In the genomic region with DNA sequence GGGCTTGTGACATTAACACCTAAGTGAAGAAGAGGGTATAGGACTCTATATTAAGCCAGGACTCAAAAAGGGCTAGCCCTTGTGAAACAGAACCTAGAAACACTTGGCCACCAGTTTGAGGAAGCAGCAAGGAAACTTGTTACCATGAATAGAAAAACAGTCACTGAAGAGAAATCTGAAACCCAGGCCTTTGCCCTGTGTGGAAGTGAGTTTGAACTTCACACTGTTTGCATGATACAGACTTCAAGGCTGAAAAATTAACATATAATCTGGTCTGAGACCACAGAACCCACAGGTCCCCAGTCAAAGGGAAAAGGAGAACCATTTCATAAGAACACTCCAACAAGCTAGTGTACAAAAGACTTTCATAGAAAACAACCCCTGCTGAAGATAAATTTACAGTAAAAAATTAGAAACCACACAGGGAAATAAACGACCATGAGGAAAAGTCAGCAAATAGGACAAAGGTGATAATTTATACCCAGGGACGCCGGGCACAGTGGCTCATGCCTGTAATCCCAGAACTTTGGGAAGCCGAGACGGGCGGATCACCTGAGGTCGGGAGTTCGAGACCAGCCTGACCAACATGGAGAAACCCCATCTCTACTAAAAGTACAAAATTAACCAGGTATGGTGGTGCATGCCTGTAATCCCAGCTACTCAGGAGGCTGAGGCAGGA, we compare ENCODE assay signal across 1 cellular context.
TF ChIP-seq lines count a peak whose summit lies in the region.

No MANE protein-coding gene starts in this region.

TF ChIP-seq in HepG2, 621 proteins besides CTCF, POLR2A, EP300 and RAD21 (continued from another document):
- TF ChIP-seq, protein P1, sequence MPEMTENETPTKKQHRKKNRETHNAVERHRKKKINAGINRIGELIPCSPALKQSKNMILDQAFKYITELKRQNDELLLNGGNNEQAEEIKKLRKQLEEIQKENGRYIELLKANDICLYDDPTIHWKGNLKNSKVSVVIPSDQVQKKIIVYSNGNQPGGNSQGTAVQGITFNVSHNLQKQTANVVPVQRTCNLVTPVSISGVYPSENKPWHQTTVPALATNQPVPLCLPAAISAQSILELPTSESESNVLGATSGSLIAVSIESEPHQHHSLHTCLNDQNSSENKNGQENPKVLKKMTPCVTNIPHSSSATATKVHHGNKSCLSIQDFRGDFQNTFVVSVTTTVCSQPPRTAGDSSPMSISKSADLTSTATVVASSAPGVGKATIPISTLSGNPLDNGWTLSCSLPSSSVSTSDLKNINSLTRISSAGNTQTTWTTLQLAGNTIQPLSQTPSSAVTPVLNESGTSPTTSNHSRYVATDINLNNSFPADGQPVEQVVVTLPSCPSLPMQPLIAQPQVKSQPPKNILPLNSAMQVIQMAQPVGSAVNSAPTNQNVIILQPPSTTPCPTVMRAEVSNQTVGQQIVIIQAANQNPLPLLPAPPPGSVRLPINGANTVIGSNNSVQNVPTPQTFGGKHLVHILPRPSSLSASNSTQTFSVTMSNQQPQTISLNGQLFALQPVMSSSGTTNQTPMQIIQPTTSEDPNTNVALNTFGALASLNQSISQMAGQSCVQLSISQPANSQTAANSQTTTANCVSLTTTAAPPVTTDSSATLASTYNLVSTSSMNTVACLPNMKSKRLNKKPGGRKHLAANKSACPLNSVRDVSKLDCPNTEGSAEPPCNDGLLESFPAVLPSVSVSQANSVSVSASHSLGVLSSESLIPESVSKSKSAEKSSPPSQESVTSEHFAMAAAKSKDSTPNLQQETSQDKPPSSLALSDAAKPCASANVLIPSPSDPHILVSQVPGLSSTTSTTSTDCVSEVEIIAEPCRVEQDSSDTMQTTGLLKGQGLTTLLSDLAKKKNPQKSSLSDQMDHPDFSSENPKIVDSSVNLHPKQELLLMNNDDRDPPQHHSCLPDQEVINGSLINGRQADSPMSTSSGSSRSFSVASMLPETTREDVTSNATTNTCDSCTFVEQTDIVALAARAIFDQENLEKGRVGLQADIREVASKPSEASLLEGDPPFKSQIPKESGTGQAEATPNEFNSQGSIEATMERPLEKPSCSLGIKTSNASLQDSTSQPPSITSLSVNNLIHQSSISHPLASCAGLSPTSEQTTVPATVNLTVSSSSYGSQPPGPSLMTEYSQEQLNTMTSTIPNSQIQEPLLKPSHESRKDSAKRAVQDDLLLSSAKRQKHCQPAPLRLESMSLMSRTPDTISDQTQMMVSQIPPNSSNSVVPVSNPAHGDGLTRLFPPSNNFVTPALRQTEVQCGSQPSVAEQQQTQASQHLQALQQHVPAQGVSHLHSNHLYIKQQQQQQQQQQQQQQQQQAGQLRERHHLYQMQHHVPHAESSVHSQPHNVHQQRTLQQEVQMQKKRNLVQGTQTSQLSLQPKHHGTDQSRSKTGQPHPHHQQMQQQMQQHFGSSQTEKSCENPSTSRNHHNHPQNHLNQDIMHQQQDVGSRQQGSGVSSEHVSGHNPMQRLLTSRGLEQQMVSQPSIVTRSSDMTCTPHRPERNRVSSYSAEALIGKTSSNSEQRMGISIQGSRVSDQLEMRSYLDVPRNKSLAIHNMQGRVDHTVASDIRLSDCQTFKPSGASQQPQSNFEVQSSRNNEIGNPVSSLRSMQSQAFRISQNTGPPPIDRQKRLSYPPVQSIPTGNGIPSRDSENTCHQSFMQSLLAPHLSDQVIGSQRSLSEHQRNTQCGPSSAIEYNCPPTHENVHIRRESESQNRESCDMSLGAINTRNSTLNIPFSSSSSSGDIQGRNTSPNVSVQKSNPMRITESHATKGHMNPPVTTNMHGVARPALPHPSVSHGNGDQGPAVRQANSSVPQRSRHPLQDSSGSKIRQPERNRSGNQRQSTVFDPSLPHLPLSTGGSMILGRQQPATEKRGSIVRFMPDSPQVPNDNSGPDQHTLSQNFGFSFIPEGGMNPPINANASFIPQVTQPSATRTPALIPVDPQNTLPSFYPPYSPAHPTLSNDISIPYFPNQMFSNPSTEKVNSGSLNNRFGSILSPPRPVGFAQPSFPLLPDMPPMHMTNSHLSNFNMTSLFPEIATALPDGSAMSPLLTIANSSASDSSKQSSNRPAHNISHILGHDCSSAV (CRISPR knock-in tag; IDR thresholded peaks at IDR 0.05; ENCODE audit: borderline replicate concordance) = no peak
- no peak for TF ChIP-seq SCMH1 (CRISPR knock-in tag; IDR thresholded peaks at IDR 0.05; ENCODE audit: borderline replicate concordance)
- no peak for TF ChIP-seq PCBP1 (IDR thresholded peaks at IDR 0.05; ENCODE audit: borderline replicate concordance, low read depth, low read length)
- TF ChIP-seq ZSCAN12 (CRISPR knock-in tag; IDR thresholded peaks at IDR 0.05) = no peak
- TF ChIP-seq ZNF17 (CRISPR knock-in tag; IDR thresholded peaks at IDR 0.05) = no peak
- 0 out of 2 replicates have a peak, but pooled peaks have one; percentile 16 for TF ChIP-seq HNF4A (CRISPR knock-in tag; IDR thresholded peaks at IDR 0.05)
